ENCODE assay signal across 9 cellular contexts in the genomic region with DNA sequence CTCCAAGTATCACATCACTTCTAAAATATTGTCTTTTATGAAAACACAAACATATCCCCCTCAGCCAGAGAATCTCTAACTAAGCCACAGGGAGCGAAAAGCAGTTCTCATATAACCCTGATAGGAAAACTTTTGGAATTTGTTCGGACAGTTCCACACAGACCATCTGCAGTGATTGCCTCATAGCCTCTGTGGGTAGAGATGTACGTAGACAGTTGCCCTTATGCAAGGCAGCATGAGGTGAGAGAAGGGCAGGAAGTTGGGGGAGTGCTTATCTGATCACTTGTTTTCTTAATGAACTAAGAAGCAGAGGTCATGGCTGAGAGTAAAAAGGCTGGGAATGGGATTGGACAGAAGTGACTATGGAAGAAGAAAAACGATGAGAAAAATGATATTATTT. TPM values are rescaled to one million over a fixed set of nuclear protein-coding genes. Genes with fewer than 3 reads are reported as not detected.
DNase-seq lines count a peak whose midpoint lies in the region; ATAC-seq and FAIRE-seq lines count a peak whose summit lies in the region.
"Had no signal": no experiment of that assay in that cellular context is flagged by ENCODE, and none has a peak within 500 bp of the region (broad histone marks: within the 10 kb centered on the region; RNA-seq: fewer than 3 reads in every experiment).

No MANE protein-coding gene starts in this region.

- no peak for ATAC-seq in HG02588 (IDR thresholded peaks at IDR 0.05; ENCODE audit: unreplicated experiment)

- DNase-seq in HTR-8/SVneo (ENCODE audit: insufficient read length, low spot score) (peak; percentile 68), T follicular helper cell (ENCODE audit: low read depth) (peak; percentile 5), fibroblast of gingiva (ENCODE audit: low read depth) (peak; percentile 49), renal cortical epithelial cell (ENCODE audit: low read depth) (peak; percentile 41), hypothalamus (lab: John Stamatoyannopoulos, UW) (no peak), HT-29 (ENCODE audit: low spot score) (no peak), T-helper 9 cell (no peak)
- DNase-seq: hippocampal formation had no signal

- FAIRE-seq in HTR-8/SVneo (lab: Jason Lieb, UNC): peak; percentile 63

RNA-seq across cellular contexts. Expression of a gene that starts 39.6 kb away (rescaled TPM):
- 3.6 and 10.8 TPM in 2 replicates for total RNA-seq in renal cortical epithelial cell
- 2.6 and 4.3 TPM in 2 replicates for total RNA-seq in HT-29 (2014; rRNA removed; shearing (Covaris generic))

Comparison
In these comparisons a context has a peak if more than half of its experiments do, and no peak if none do; other contexts are left out.
1. DNase-seq: peak in HTR-8/SVneo (single experiment), T follicular helper cell (single experiment), fibroblast of gingiva (single experiment) and renal cortical epithelial cell (single experiment); none in hypothalamus (0 of 51), HT-29 (single experiment) and T-helper 9 cell (single experiment).